In the genomic region with DNA sequence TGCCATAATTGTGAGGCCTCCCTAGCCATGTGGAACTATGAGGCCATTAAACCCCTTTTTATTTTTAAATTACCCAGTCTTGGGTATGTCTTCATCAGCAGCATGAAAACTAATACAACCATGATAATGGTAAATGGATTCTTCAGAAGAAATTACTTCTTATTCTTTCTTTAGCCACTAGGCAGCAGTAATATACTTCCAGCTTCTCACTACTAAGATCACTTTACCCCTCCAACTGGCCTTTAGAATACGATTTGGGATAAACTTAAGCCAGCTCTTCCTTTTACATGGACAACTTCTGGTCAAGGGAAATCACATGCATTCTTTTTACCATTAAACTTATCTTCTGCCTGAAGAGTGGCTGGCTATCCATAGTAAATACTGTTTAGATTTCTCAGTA, we compare ENCODE assay signal across 15 cellular contexts.
DNase-seq lines count a peak whose midpoint lies in the region; ATAC-seq, FAIRE-seq and TF ChIP-seq lines count a peak whose summit lies in the region.
"Had no signal": no experiment of that assay in that cellular context is flagged by ENCODE, and none has a peak within 500 bp of the region (broad histone marks: within the 10 kb centered on the region; RNA-seq: fewer than 3 reads in every experiment).

No MANE protein-coding gene starts in this region.

- peak; percentile 27 for DNase-seq in ELR (ENCODE audit: low read depth)
- no peak for DNase-seq in chondrocyte (ENCODE audit: low spot score)
- DNase-seq in HepG2 (ENCODE audit: low spot score) = no peak
- no peak for DNase-seq in iPS-NIHi11 (ENCODE audit: low spot score)
- DNase-seq in T-helper 9 cell = no peak
- no peak for DNase-seq in NCI-H2081 treated with DMSO at 0.1 percent for 48 hours (lab: John Stamatoyannopoulos, UW)
- no peak for DNase-seq in HFFc6
- DNase-seq: CD8-positive, alpha-beta memory T cell; erythroblast; KBM-7; NCI-H187; NCI-H748 treated with DMSO at 0.1 percent for 48 hours; stimulated activated naive CD4-positive, alpha-beta T cell treated with Interleukin-2 at 50 U/mL for 16 hours had no signal

- 7% methylated on average over 1 of the region's 1 CpG for WGBS in HepG2 (ENCODE audit: low lambda C conversion rate)

- H3K4me3 ChIP-seq in OCI-LY1 (ENCODE audit: low read depth, low read length, poor library complexity, severe bottlenecking) = no peak overlapping the region
- H3K4me3 ChIP-seq in HepG2 (replicated peaks in 1 of 3; ENCODE audit: insufficient read depth in 1 of 3, low read depth in 2 of 3, low read length in 3 of 3) = no peak overlapping the region

- TF ChIP-seq EP300 in HepG2 (IDR thresholded peaks at IDR 0.05; ENCODE audit: low read depth in 2 of 2, low read length in 2 of 2) = no peak
- no peak for TF ChIP-seq EP300 in HepG2 (CRISPR knock-in tag; IDR thresholded peaks at IDR 0.05; ENCODE audit: borderline replicate concordance)

- no peak overlapping the region for H2AFZ ChIP-seq in OCI-LY1 (ENCODE audit: low read length)
- no peak overlapping the region for H2AFZ ChIP-seq in HepG2 (ENCODE audit: low read length)

- H3K27ac Mint-ChIP-seq in chondrocyte (ENCODE audit: unreplicated experiment) = no peak overlapping the region
- no peak overlapping the region for H3K27ac Mint-ChIP-seq in HFFc6
- H3K27ac Mint-ChIP-seq: CD8-positive, alpha-beta memory T cell had no signal

- peaks cover 27% of the 10 kb centered on the region for H3K9me3 Mint-ChIP-seq in chondrocyte (ENCODE audit: low read depth)
- peaks cover 13% of the 10 kb centered on the region for H3K9me3 Mint-ChIP-seq in HFFc6

- H3K4me3 Mint-ChIP-seq in chondrocyte (ENCODE audit: unreplicated experiment) (no peak overlapping the region), HFFc6 (no peak overlapping the region)
- H3K4me3 Mint-ChIP-seq: CD8-positive, alpha-beta memory T cell had no signal

- TF ChIP-seq CTCF in OCI-LY1 (IDR thresholded peaks at IDR 0.05; ENCODE audit: low read length) (peak; percentile 21; the same call in 1 of the 2 replicates), chondrocyte (IDR thresholded peaks at IDR 0.05) (peak; percentile 66), HepG2 (CRISPR knock-in tag; IDR thresholded peaks at IDR 0.05) (peak; percentile 20; the same call in 1 of the 2 replicates), HFFc6 (IDR thresholded peaks at IDR 0.05) (no peak)

- POLR2A ChIA-PET in HepG2 (lab: Yijun Ruan, JAX) = no interaction called here

- in situ Hi-C loops in HepG2 (cut with HindIII; ENCODE audit: extremely low pct_ligation_motif_present, low pct_unique_long_range_greater_than_20kb) = no loop called here

- H3K79me2 ChIP-seq in OCI-LY1 (ENCODE audit: insufficient read depth, low read length) = no peaks in the 10 kb centered on the region
- no peaks in the 10 kb centered on the region for H3K79me2 ChIP-seq in HepG2 (ENCODE audit: insufficient read depth, low read length)

- H3K4me1 Mint-ChIP-seq in chondrocyte (ENCODE audit: low read depth) = no peaks in the 10 kb centered on the region
- H3K4me1 Mint-ChIP-seq in HFFc6 (ENCODE audit: low read depth) = no peaks in the 10 kb centered on the region

- H3K36me3 ChIP-seq in OCI-LY1 (ENCODE audit: insufficient read depth, low read length) = 0 out of 2 replicates have a peak, but pooled peaks cover 5% of the 10 kb centered on the region
- no peaks in the 10 kb centered on the region for H3K36me3 ChIP-seq in HepG2 (replicated peaks in 1 of 2; ENCODE audit: control insufficient read depth in 1 of 2, insufficient read depth in 2 of 2, low read length in 2 of 2)

- H3K27me3 Mint-ChIP-seq in chondrocyte (ENCODE audit: low read depth) = no peaks in the 10 kb centered on the region
- H3K27me3 Mint-ChIP-seq in HFFc6 (ENCODE audit: insufficient read depth) = no peaks in the 10 kb centered on the region

- peak; percentile 46; the same call in 1 of the 3 replicates for ATAC-seq in HepG2
- ATAC-seq: sciatic nerve had no signal

- TF ChIP-seq POLR2A in HepG2 (IDR thresholded peaks at IDR 0.05; ENCODE audit: insufficient read depth in 1 of 2, low read depth in 2 of 2, low read length in 2 of 2) = no peak

- peaks cover 18% of the 10 kb centered on the region for H3K4me1 ChIP-seq in OCI-LY1 (ENCODE audit: insufficient read depth, low read length, severe bottlenecking)
- no peaks in the 10 kb centered on the region for H3K4me1 ChIP-seq in HepG2 (ENCODE audit: insufficient read depth, low read length)

- BruUV-seq in HepG2 (replicated peaks; lab: Mats Ljungman, UMichigan) = no TSS peak

- H3K9ac ChIP-seq in OCI-LY1 (ENCODE audit: low read length) (no peak overlapping the region), HepG2 (ENCODE audit: insufficient read depth, low read depth, low read length) (no peak overlapping the region)

- no peaks in the 10 kb centered on the region for H3F3A ChIP-seq in OCI-LY1 (ENCODE audit: insufficient read depth, low read length)

- no peaks in the 10 kb centered on the region for H3K27me3 ChIP-seq in OCI-LY1 (ENCODE audit: insufficient read depth, low read length)
- no peaks in the 10 kb centered on the region for H3K27me3 ChIP-seq in HepG2 (ENCODE audit: control insufficient read depth in 1 of 2, insufficient read depth in 2 of 2, low read length in 2 of 2)

- no peaks in the 10 kb centered on the region for H3K9me2 ChIP-seq in OCI-LY1 (ENCODE audit: low read depth, low read length)

- TF ChIP-seq RAD21 in HepG2 (CRISPR knock-in tag; IDR thresholded peaks at IDR 0.05) = 0 out of 2 replicates have a peak, but pooled peaks have one; percentile 14

- H3K9me3 ChIP-seq in OCI-LY1 (ENCODE audit: low read length) = peaks cover 2% of the 10 kb centered on the region; the same call in 1 of the 2 replicates
- H3K9me3 ChIP-seq in HepG2 (ENCODE audit: low read length) = peaks cover 8% of the 10 kb centered on the region

- CTCF ChIA-PET in HepG2 (lab: Yijun Ruan, JAX; ENCODE audit: low intra/inter-chr PET ratio, low total read pairs) = no interaction called here

- H3K4me2 ChIP-seq in OCI-LY1 (ENCODE audit: low read length) = no peak overlapping the region
- no peak overlapping the region for H3K4me2 ChIP-seq in HepG2 (ENCODE audit: low read depth, low read length)

- intact Hi-C loops in HepG2 (cut with micrococcal nuclease; ENCODE audit: unreplicated experiment) = loop anchor here (1.0 to 10.0 kb wide), 3 partner anchors 43 to 370 kb away; no protein-coding TSS in a partner anchor

- H3K27ac ChIP-seq in OCI-LY1 (ENCODE audit: low read depth, low read length, poor library complexity, severe bottlenecking) = no peak overlapping the region
- H3K27ac ChIP-seq in HepG2 (ENCODE audit: extremely low read length, insufficient read depth, low read length) = no peak overlapping the region

- peaks cover 5% of the 10 kb centered on the region for H3K36me3 Mint-ChIP-seq in chondrocyte (ENCODE audit: low read depth)
- no peaks in the 10 kb centered on the region for H3K36me3 Mint-ChIP-seq in HFFc6 (ENCODE audit: low read depth)

- no peaks in the 10 kb centered on the region for H4K20me1 ChIP-seq in OCI-LY1 (ENCODE audit: insufficient read depth, low read length)
- no peaks in the 10 kb centered on the region for H4K20me1 ChIP-seq in HepG2 (ENCODE audit: insufficient read depth, low read length)

- FAIRE-seq in HepG2 (lab: Jason Lieb, UNC) = no peak

TF ChIP-seq in HepG2, 621 proteins besides CTCF, POLR2A, EP300 and RAD21:
- TF ChIP-seq STAG1 (CRISPR knock-in tag; IDR thresholded peaks at IDR 0.05) (peak; percentile 76), SP5 (CRISPR knock-in tag; IDR thresholded peaks at IDR 0.05; ENCODE audit: borderline replicate concordance, low read depth) (no peak), ZNF451 (CRISPR knock-in tag; IDR thresholded peaks at IDR 0.05) (no peak)
- TF ChIP-seq, protein P1, sequence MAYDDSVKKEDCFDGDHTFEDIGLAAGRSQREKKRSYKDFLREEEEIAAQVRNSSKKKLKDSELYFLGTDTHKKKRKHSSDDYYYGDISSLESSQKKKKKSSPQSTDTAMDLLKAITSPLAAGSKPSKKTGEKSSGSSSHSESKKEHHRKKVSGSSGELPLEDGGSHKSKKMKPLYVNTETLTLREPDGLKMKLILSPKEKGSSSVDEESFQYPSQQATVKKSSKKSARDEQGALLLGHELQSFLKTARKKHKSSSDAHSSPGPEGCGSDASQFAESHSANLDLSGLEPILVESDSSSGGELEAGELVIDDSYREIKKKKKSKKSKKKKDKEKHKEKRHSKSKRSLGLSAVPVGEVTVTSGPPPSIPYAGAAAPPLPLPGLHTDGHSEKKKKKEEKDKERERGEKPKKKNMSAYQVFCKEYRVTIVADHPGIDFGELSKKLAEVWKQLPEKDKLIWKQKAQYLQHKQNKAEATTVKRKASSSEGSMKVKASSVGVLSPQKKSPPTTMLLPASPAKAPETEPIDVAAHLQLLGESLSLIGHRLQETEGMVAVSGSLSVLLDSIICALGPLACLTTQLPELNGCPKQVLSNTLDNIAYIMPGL (CRISPR knock-in tag; IDR thresholded peaks at IDR 0.05; ENCODE audit: borderline replicate concordance in 1 of 2, low read depth in 1 of 2) = no peak
- TF ChIP-seq, protein P2, sequence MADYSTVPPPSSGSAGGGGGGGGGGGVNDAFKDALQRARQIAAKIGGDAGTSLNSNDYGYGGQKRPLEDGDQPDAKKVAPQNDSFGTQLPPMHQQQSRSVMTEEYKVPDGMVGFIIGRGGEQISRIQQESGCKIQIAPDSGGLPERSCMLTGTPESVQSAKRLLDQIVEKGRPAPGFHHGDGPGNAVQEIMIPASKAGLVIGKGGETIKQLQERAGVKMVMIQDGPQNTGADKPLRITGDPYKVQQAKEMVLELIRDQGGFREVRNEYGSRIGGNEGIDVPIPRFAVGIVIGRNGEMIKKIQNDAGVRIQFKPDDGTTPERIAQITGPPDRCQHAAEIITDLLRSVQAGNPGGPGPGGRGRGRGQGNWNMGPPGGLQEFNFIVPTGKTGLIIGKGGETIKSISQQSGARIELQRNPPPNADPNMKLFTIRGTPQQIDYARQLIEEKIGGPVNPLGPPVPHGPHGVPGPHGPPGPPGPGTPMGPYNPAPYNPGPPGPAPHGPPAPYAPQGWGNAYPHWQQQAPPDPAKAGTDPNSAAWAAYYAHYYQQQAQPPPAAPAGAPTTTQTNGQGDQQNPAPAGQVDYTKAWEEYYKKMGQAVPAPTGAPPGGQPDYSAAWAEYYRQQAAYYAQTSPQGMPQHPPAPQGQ (CRISPR knock-in tag; IDR thresholded peaks at IDR 0.05; ENCODE audit: borderline replicate concordance) = no peak
